ENCODE assay signal across 7 cellular contexts in the genomic region with DNA sequence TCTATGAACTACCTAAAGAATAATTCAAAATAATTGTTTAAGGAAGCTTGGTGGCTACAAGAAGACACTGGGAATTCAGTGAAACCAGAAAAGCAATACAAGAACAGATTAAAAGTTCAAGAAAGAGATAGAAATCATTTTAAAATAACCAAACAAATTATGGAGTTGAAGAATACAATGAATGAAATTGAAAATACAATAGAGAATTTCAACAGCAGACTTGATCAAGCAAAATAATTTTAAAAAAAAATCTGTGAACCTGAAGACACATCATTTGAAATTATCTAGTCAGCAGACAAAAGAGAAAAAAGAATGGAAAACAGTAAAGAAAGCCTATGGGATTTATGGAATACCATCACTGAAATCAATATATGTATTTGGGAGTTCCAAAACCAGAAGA.
"Had no signal": no experiment of that assay in that cellular context is flagged by ENCODE, and none has a peak within 500 bp of the region (broad histone marks: within the 10 kb centered on the region; RNA-seq: fewer than 3 reads in every experiment).

No MANE protein-coding gene starts in this region.

- FAIRE-seq: GM12878, GM12891, GM12892, GM18507, GM19239 had no signal

- DNase-seq: GDM1, GF-D8 had no signal

- ATAC-seq: GM12878 had no signal

- H3K4me3 ChIP-seq: GM12878 had no signal
